In genomic region chr6:5854900-5855299, GRCh38 we compare ENCODE assay signal across 28 cellular contexts.
"Had no signal": no experiment of that assay in that cellular context is flagged by ENCODE, and none has a peak within 500 bp of the region (broad histone marks: within the 10 kb centered on the region; RNA-seq: fewer than 3 reads in every experiment).

No MANE protein-coding gene starts in this region.

- H3K27ac ChIP-seq: Peyer's patch, RWPE1, SJCRH30 had no signal

- DNase-seq: activated CD4-positive, alpha-beta memory T cell treated with anti-CD3 and anti-CD28 coated beads, Interleukin-2, amount 10 ng/mL, durations not matched to agents 7 days and 5 days; activated CD4-positive, alpha-beta T cell treated with anti-CD3 and anti-CD28 coated beads for 36 hours; activated CD4-positive, alpha-beta T cell treated with anti-CD3 and anti-CD28 coated beads, Interleukin-2, amount 50 U/mL, for 1 hour; activated CD4-positive, CD25-positive, alpha-beta regulatory T cell; activated gamma-delta T cell treated with Interleukin-2 at 50 U/mL for 16 hours; activated naive CD4-positive, alpha-beta T cell treated with anti-CD3 and anti-CD28 coated beads, Interleukin-2, amount 10 ng/mL, durations not matched to agents 7 days and 5 days; activated naive CD8-positive, alpha-beta T cell treated with anti-CD3 and anti-CD28 coated beads for 36 hours; activated T-cell treated with anti-CD3 and anti-CD28 coated beads for 4 hours; activated T-cell treated with anti-CD3 and anti-CD28 coated beads, Interleukin-2, amount 50 U/mL, for 48 hours; cerebellar nuclear complex; Kasumi-1; NCI-H1048; NCI-H146; NCI-H187 treated with DMSO at 0.1 percent for 48 hours; NCI-H2081 treated with DMSO at 0.1 percent for 48 hours; NCI-H2171; NCI-H2227 treated with DMSO at 0.1 percent for 48 hours; NCI-H446 treated with DMSO at 0.1 percent for 48 hours; NCI-H524 treated with DMSO at 0.1 percent for 48 hours; NCI-H774; NK-92 treated with Interleukin-12 subunit alpha and Interleukin-12 subunit beta, amount 100 ng/mL, for 24 hours; OCI-M1; Peyer's patch; Right ventricle myocardium superior; SJCRH30 had no signal

- H3K27me3 Mint-ChIP-seq: activated naive CD8-positive, alpha-beta T cell treated with anti-CD3 and anti-CD28 coated beads for 36 hours had no signal

- H3K9me3 Mint-ChIP-seq: activated CD4-positive, alpha-beta memory T cell treated with anti-CD3 and anti-CD28 coated beads, Interleukin-2, amount 10 ng/mL, durations not matched to agents 7 days and 5 days; activated T-helper 17 cell treated with anti-CD3 and anti-CD28 coated beads, Interleukin-2, amount 50 U/mL, for 72 hours had no signal

- H3K27me3 ChIP-seq: Peyer's patch, SJCRH30 had no signal

- H3K4me1 Mint-ChIP-seq: activated T-helper 17 cell treated with anti-CD3 and anti-CD28 coated beads, Interleukin-2, amount 50 U/mL, for 72 hours had no signal

- H3K4me3 ChIP-seq: Peyer's patch, SJCRH30 had no signal

- ATAC-seq: activated CD4-positive, alpha-beta T cell treated with anti-CD3 and anti-CD28 coated beads for 36 hours; activated T-helper 17 cell treated with anti-CD3 and anti-CD28 coated beads, Interleukin-2, amount 50 U/mL, for 72 hours had no signal

- H3K36me3 ChIP-seq: Peyer's patch, SJCRH30 had no signal

- H3K4me1 ChIP-seq: SJCRH30 had no signal

- H3K27ac Mint-ChIP-seq: activated CD4-positive, alpha-beta memory T cell treated with anti-CD3 and anti-CD28 coated beads, Interleukin-2, amount 10 ng/mL, durations not matched to agents 7 days and 5 days; activated CD4-positive, alpha-beta T cell treated with anti-CD3 and anti-CD28 coated beads for 36 hours; activated naive CD4-positive, alpha-beta T cell treated with anti-CD3 and anti-CD28 coated beads, Interleukin-2, amount 10 ng/mL, durations not matched to agents 7 days and 5 days; activated naive CD8-positive, alpha-beta T cell treated with anti-CD3 and anti-CD28 coated beads for 36 hours; activated T-helper 17 cell treated with anti-CD3 and anti-CD28 coated beads, Interleukin-2, amount 50 U/mL, for 72 hours; T-helper 1 cell treated with Interleukin-12 subunit alpha and Interleukin-12 subunit beta and Interleukin-4 antibody, amounts not matched to agents 30 μg/mL and 1 μg/mL, for 36 hours had no signal

- H3K4me3 Mint-ChIP-seq: activated CD4-positive, alpha-beta memory T cell treated with anti-CD3 and anti-CD28 coated beads, Interleukin-2, amount 10 ng/mL, durations not matched to agents 7 days and 5 days; activated CD4-positive, alpha-beta T cell treated with anti-CD3 and anti-CD28 coated beads for 36 hours; activated naive CD4-positive, alpha-beta T cell treated with anti-CD3 and anti-CD28 coated beads, Interleukin-2, amount 10 ng/mL, durations not matched to agents 7 days and 5 days; activated naive CD8-positive, alpha-beta T cell treated with anti-CD3 and anti-CD28 coated beads for 36 hours; activated T-helper 17 cell treated with anti-CD3 and anti-CD28 coated beads, Interleukin-2, amount 50 U/mL, for 72 hours; T-helper 1 cell treated with Interleukin-12 subunit alpha and Interleukin-12 subunit beta and Interleukin-4 antibody, amounts not matched to agents 30 μg/mL and 1 μg/mL, for 36 hours had no signal

- H3K36me3 Mint-ChIP-seq: activated naive CD8-positive, alpha-beta T cell treated with anti-CD3 and anti-CD28 coated beads for 36 hours had no signal

- H3K9me3 ChIP-seq: Peyer's patch, SJCRH30 had no signal
